Comparison of ENCODE assay signal across 19 cellular contexts in the genomic region with DNA sequence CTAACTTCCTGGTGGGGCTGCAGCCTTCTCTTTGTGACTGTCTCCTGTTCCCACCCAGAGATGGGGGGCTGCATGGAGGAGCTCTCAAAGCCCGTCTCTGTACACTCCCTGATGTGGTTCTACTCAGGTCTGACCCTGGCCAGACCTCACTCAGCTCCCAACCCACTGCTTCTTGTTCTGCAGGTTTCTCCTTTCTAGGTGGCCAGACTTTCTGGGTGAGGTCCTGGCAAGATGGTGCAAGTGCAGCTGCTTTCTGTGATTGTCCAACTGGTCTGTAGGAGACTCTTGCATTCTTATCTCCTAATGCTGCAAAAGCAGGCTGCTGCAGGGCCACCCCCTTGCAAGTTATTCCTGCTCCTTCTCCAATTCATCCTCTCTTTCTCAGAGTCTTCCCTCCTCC.
A peak's percentile ranks its signal among the peaks of the same experiment; 100 is the strongest.
DNase-seq lines count a peak whose midpoint lies in the region; ATAC-seq and TF ChIP-seq lines count a peak whose summit lies in the region.
"Had no signal": no experiment of that assay in that cellular context is flagged by ENCODE, and none has a peak within 500 bp of the region (broad histone marks: within the 10 kb centered on the region; RNA-seq: fewer than 3 reads in every experiment).

No MANE protein-coding gene starts in this region.

- CTCF ChIA-PET in activated CD8-positive, alpha-beta T cell treated with anti-CD3 and anti-CD28 coated beads, Interleukin-2, amount 10 ng/mL, durations not matched to agents 7 days and 5 days (lab: Charles Lee), result interaction anchor here (0.8 to 2.1 kb wide), 10 partner anchors 9 to 270 kb away, joined by 3 to 13 read pairs (median 5); a partner anchor contains a TSS
- CTCF ChIA-PET in activated CD8-positive, alpha-beta T cell treated with anti-CD3 and anti-CD28 coated beads for 36 hours (lab: Charles Lee), result interaction anchor here (0.7 to 2.4 kb wide), 4 partner anchors 26 to 266 kb away, joined by 3 to 11 read pairs (median 6); a partner anchor contains a TSS

- no peak overlapping the region for H3K9ac ChIP-seq in KMS-11
- H3K9ac ChIP-seq: BLaER1 had no signal

- peak overlapping the region; percentile 38; the same call in 1 of the 2 replicates for H2AFZ ChIP-seq in KMS-11 (ENCODE audit: low read depth)

- H3K79me2 ChIP-seq in KMS-11 (ENCODE audit: insufficient read depth, low read depth), result no peaks in the 10 kb centered on the region

- H3K27ac Mint-ChIP-seq in activated CD8-positive, alpha-beta T cell treated with anti-CD3 and anti-CD28 coated beads, Interleukin-2, amount 10 ng/mL, durations not matched to agents 7 days and 5 days, result peak overlapping the region; percentile 70
- H3K27ac Mint-ChIP-seq in activated CD8-positive, alpha-beta T cell treated with anti-CD3 and anti-CD28 coated beads for 36 hours, result no peak overlapping the region
- peak overlapping the region; percentile 3 for H3K27ac Mint-ChIP-seq in stimulated activated memory B cell treated with anti-CD40 and anti-IgM and Interleukin-4, amounts not matched to agents 10 μg/mL and 1 μg/mL and 100 μg/mL, for 72 hours
- H3K27ac Mint-ChIP-seq: H9 had no signal

- H3K4me1 Mint-ChIP-seq in activated CD8-positive, alpha-beta T cell treated with anti-CD3 and anti-CD28 coated beads, Interleukin-2, amount 10 ng/mL, durations not matched to agents 7 days and 5 days (ENCODE audit: low read depth), result peaks cover 91% of the 10 kb centered on the region
- H3K4me1 Mint-ChIP-seq in activated CD8-positive, alpha-beta T cell treated with anti-CD3 and anti-CD28 coated beads for 36 hours (ENCODE audit: low read depth), result peaks cover 43% of the 10 kb centered on the region
- peaks cover 44% of the 10 kb centered on the region for H3K4me1 Mint-ChIP-seq in stimulated activated memory B cell treated with anti-CD40 and anti-IgM and Interleukin-4, amounts not matched to agents 10 μg/mL and 1 μg/mL and 100 μg/mL, for 72 hours

- H3K4me3 Mint-ChIP-seq in activated CD8-positive, alpha-beta T cell treated with anti-CD3 and anti-CD28 coated beads, Interleukin-2, amount 10 ng/mL, durations not matched to agents 7 days and 5 days, result no peak overlapping the region
- no peak overlapping the region for H3K4me3 Mint-ChIP-seq in activated CD8-positive, alpha-beta T cell treated with anti-CD3 and anti-CD28 coated beads for 36 hours
- H3K4me3 Mint-ChIP-seq in stimulated activated memory B cell treated with anti-CD40 and anti-IgM and Interleukin-4, amounts not matched to agents 10 μg/mL and 1 μg/mL and 100 μg/mL, for 72 hours, result no peak overlapping the region
- H3K4me3 Mint-ChIP-seq: H9 had no signal

- no peaks in the 10 kb centered on the region for H3K27me3 ChIP-seq in KMS-11 (ENCODE audit: insufficient read depth, low read depth)
- H3K27me3 ChIP-seq: BLaER1, SJCRH30 had no signal

- H3K27ac ChIP-seq in KMS-11, result peak overlapping the region; percentile 90; the same call in 1 of the 2 replicates
- H3K27ac ChIP-seq: BLaER1, RWPE1, SJCRH30 had no signal

- intact Hi-C loops in activated CD8-positive, alpha-beta T cell treated with anti-CD3 and anti-CD28 coated beads for 36 hours (cut with micrococcal nuclease), result no loop called here
- intact Hi-C loops in sciatic nerve (cut with DNase I), result no loop called here

- no peaks in the 10 kb centered on the region for H3K27me3 Mint-ChIP-seq in activated CD8-positive, alpha-beta T cell treated with anti-CD3 and anti-CD28 coated beads, Interleukin-2, amount 10 ng/mL, durations not matched to agents 7 days and 5 days (ENCODE audit: low read depth)
- peaks cover 22% of the 10 kb centered on the region for H3K27me3 Mint-ChIP-seq in activated CD8-positive, alpha-beta T cell treated with anti-CD3 and anti-CD28 coated beads for 36 hours
- no peaks in the 10 kb centered on the region for H3K27me3 Mint-ChIP-seq in stimulated activated memory B cell treated with anti-CD40 and anti-IgM and Interleukin-4, amounts not matched to agents 10 μg/mL and 1 μg/mL and 100 μg/mL, for 72 hours

- no peak for ATAC-seq in activated CD8-positive, alpha-beta T cell treated with anti-CD3 and anti-CD28 coated beads, Interleukin-2, amount 10 ng/mL, durations not matched to agents 7 days and 5 days
- ATAC-seq in activated CD8-positive, alpha-beta T cell treated with anti-CD3 and anti-CD28 coated beads for 36 hours, result no peak
- ATAC-seq in esophagus mucosa (peak; percentile 49), HG02571 (IDR thresholded peaks at IDR 0.05; ENCODE audit: unreplicated experiment) (no peak), sciatic nerve (no peak)
- no peak for ATAC-seq in stimulated activated memory B cell treated with anti-CD40 and anti-IgM and Interleukin-4, amounts not matched to agents 10 μg/mL and 1 μg/mL and 100 μg/mL, for 72 hours

- H3K36me3 Mint-ChIP-seq in activated CD8-positive, alpha-beta T cell treated with anti-CD3 and anti-CD28 coated beads, Interleukin-2, amount 10 ng/mL, durations not matched to agents 7 days and 5 days (ENCODE audit: low read depth), result peaks cover 40% of the 10 kb centered on the region
- H3K36me3 Mint-ChIP-seq in activated CD8-positive, alpha-beta T cell treated with anti-CD3 and anti-CD28 coated beads for 36 hours (ENCODE audit: low read depth), result peaks cover 6% of the 10 kb centered on the region
- H3K36me3 Mint-ChIP-seq in stimulated activated memory B cell treated with anti-CD40 and anti-IgM and Interleukin-4, amounts not matched to agents 10 μg/mL and 1 μg/mL and 100 μg/mL, for 72 hours, result no peaks in the 10 kb centered on the region

- no peak for DNase-seq in activated CD8-positive, alpha-beta T cell treated with anti-CD3 and anti-CD28 coated beads, Interleukin-2, amount 10 ng/mL, durations not matched to agents 7 days and 5 days
- DNase-seq in activated CD8-positive, alpha-beta T cell treated with anti-CD3 and anti-CD28 coated beads for 36 hours, result no peak
- no peak for DNase-seq in NCI-H2081 (lab: John Stamatoyannopoulos, UW)
- no peak for DNase-seq in sciatic nerve (ENCODE audit: low spot score)
- DNase-seq: 8988T, H9, Kasumi-1, NCI-H1105, NCI-H1694 treated with DMSO at 0.1 percent for 48 hours, NCI-H345, NCI-H526, OCI-M1, SJCRH30 had no signal

- no peaks in the 10 kb centered on the region for H3K36me3 ChIP-seq in KMS-11 (ENCODE audit: insufficient read depth)
- H3K36me3 ChIP-seq: BLaER1, SJCRH30 had no signal

- no peak for TF ChIP-seq CTCF in activated CD8-positive, alpha-beta T cell treated with anti-CD3 and anti-CD28 coated beads for 36 hours (IDR thresholded peaks at IDR 0.05)
- TF ChIP-seq CTCF in KMS-11 (conservative IDR thresholded peaks at IDR 0.05; ENCODE audit: low read depth, low read length), result no peak

- H3K9me3 Mint-ChIP-seq in activated CD8-positive, alpha-beta T cell treated with anti-CD3 and anti-CD28 coated beads, Interleukin-2, amount 10 ng/mL, durations not matched to agents 7 days and 5 days (ENCODE audit: insufficient read depth), result peaks cover 27% of the 10 kb centered on the region
- peaks cover 12% of the 10 kb centered on the region for H3K9me3 Mint-ChIP-seq in activated CD8-positive, alpha-beta T cell treated with anti-CD3 and anti-CD28 coated beads for 36 hours
- no peaks in the 10 kb centered on the region for H3K9me3 Mint-ChIP-seq in stimulated activated memory B cell treated with anti-CD40 and anti-IgM and Interleukin-4, amounts not matched to agents 10 μg/mL and 1 μg/mL and 100 μg/mL, for 72 hours
- H3K9me3 Mint-ChIP-seq: H9 had no signal

- H3K4me1 ChIP-seq in KMS-11 (ENCODE audit: low read depth, poor library complexity, severe bottlenecking), result peaks cover 100% of the 10 kb centered on the region
- H3K4me1 ChIP-seq: SJCRH30 had no signal

- H3K4me2 ChIP-seq in KMS-11, result peak overlapping the region; percentile 39; the same call in 1 of the 2 replicates
- H3K4me2 ChIP-seq: BLaER1 had no signal

- no peak overlapping the region for H3K4me3 ChIP-seq in KMS-11 (IDR thresholded peaks at IDR 0.05; ENCODE audit: insufficient read depth, low read depth, low read length)
- H3K4me3 ChIP-seq: BLaER1, SJCRH30 had no signal

- POLR2A ChIA-PET in activated CD8-positive, alpha-beta T cell treated with anti-CD3 and anti-CD28 coated beads, Interleukin-2, amount 10 ng/mL, durations not matched to agents 7 days and 5 days (lab: Charles Lee), result interaction anchor here (2.0 kb wide), 1 partner anchor 103 kb away, joined by 9 read pairs; a partner anchor contains a TSS
- POLR2A ChIA-PET in activated CD8-positive, alpha-beta T cell treated with anti-CD3 and anti-CD28 coated beads for 36 hours (lab: Charles Lee), result interaction anchor here (1.4 kb wide), 1 partner anchor 83 kb away, joined by 4 read pairs; no protein-coding TSS in a partner anchor

- no peaks in the 10 kb centered on the region for H4K20me1 ChIP-seq in KMS-11 (ENCODE audit: insufficient read depth)
- H4K20me1 ChIP-seq: BLaER1 had no signal
